In the genomic region with DNA sequence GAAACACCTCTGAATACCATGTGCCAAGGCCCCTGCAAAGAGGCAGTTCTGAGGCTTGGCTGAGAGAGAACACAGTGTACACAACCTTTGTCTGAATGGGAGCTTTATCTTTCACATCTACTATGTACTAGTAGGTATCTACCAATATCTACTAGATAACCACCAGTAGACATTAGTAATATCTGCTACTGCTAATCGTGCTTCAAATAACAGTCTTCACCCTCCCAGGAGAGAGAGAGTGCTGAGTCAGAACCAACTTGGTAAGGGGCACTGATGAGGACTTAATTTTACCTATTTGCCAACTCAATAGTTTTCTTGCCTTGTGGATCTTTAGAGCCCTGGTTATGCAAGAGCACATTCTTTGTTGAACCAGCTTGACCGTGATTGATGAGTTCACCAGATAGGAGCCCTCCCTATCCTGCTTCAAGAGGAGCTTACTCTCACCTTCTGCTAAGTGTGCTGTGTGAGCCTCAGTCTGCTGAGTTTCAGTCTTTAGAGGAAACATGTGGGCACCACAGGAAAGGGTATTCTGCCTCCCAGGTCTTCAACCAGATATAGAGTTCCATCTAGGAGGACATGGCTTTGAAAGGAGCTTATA, we compare ENCODE assay signal across 34 cellular contexts.
"Had no signal": no experiment of that assay in that cellular context is flagged by ENCODE, and none has a peak within 500 bp of the region (broad histone marks: within the 10 kb centered on the region; RNA-seq: fewer than 3 reads in every experiment).

No MANE protein-coding gene starts in this region.

- H3K27me3 ChIP-seq: adrenal gland, ascending aorta, brain microvascular endothelial cell, dorsolateral prefrontal cortex, gastrocnemius medialis, neutrophil, right atrium auricular region, suprapubic skin, tibial artery, upper lobe of right lung had no signal

- H3K4me1 ChIP-seq: adrenal gland, ascending aorta, gastrocnemius medialis, pancreas, psoas muscle, suprapubic skin, tibial artery, upper lobe of right lung had no signal

- H3K9me3 ChIP-seq: adrenal gland, ascending aorta, gastrocnemius medialis, neutrophil, pancreas, psoas muscle, right atrium auricular region, tibial artery, upper lobe of right lung had no signal

- H3K4me2 ChIP-seq: smooth muscle cell had no signal

- FAIRE-seq: islet of Langerhans, pancreas, TTC549 had no signal

- ATAC-seq: gastrocnemius medialis; pancreas; psoas muscle; stimulated activated naive B cell treated with anti-CD40 and anti-IgM and Interleukin-4, amounts not matched to agents 10 μg/mL and 1 μg/mL and 100 μg/mL, for 72 hours; upper lobe of right lung had no signal

- H3K27ac ChIP-seq: adrenal gland, ascending aorta, brain microvascular endothelial cell, coronary artery, dorsolateral prefrontal cortex, gastrocnemius medialis, neutrophil, pancreas, psoas muscle, right atrium auricular region, suprapubic skin, tibial artery, upper lobe of right lung, VCaP had no signal

- H3K4me3 ChIP-seq: adrenal gland, ascending aorta, coronary artery, dorsolateral prefrontal cortex, gastrocnemius medialis, pancreas, psoas muscle, right atrium auricular region, smooth muscle cell, suprapubic skin, tibial artery, upper lobe of right lung had no signal

- H3K36me3 ChIP-seq: adrenal gland, ascending aorta, brain microvascular endothelial cell, gastrocnemius medialis, neutrophil, pancreas, right atrium auricular region, suprapubic skin, tibial artery, upper lobe of right lung had no signal

- DNase-seq: activated CD4-positive, alpha-beta T cell treated with anti-CD3 and anti-CD28 coated beads for 4 hours; activated CD4-positive, alpha-beta T cell treated with anti-CD3 and anti-CD28 coated beads, Interleukin-2, amount 50 U/mL, for 48 hours; activated CD8-positive, alpha-beta memory T cell treated with anti-CD3 and anti-CD28 coated beads for 24 hours; activated effector memory CD4-positive, alpha-beta T cell treated with anti-CD3 and anti-CD28 coated beads, Interleukin-2, amount 50 U/mL, for 16 hours; activated naive CD4-positive, alpha-beta T cell treated with anti-CD3 and anti-CD28 coated beads for 36 hours; activated naive CD8-positive, alpha-beta T cell treated with anti-CD3 and anti-CD28 coated beads for 36 hours; activated T-cell treated with anti-CD3 and anti-CD28 coated beads, Interleukin-2, amount 50 U/mL, for 1 hour; adrenal gland; brain microvascular endothelial cell; dorsolateral prefrontal cortex; effector memory CD4-positive, alpha-beta T cell; erythroblast; gastrocnemius medialis; glutamatergic neuron; mammary epithelial cell; nephron progenitor cell; pancreas; psoas muscle; stimulated activated CD4-positive, alpha-beta T cell treated with anti-CD3 and anti-CD28 coated beads, Interleukin-1b, Interleukin-23, amount 100 ng/mL, for 48 hours; stimulated activated CD4-positive, alpha-beta T cell treated with anti-CD3 and anti-CD28 coated beads, Interleukin-4, amount 100 ng/mL, for 4 hours; stimulated activated CD8-positive, alpha-beta memory T cell treated with anti-CD3 and anti-CD28 coated beads, Interleukin-4, amount 100 ng/mL, for 48 hours; stimulated activated naive B cell treated with anti-CD40 and anti-IgM and Interleukin-4, amounts not matched to agents 10 μg/mL and 1 μg/mL and 100 μg/mL, for 72 hours; T-helper 9 cell; tibial artery; upper lobe of right lung had no signal
